10 cellular contexts compared by ENCODE assay signal in genomic region chr6:17585766-17586502, GRCh38. TPM values are rescaled to one million over a fixed set of nuclear protein-coding genes. Genes with fewer than 3 reads are reported as not detected.
DNase-seq lines count a peak whose midpoint lies in the region; ATAC-seq and TF ChIP-seq lines count a peak whose summit lies in the region.
"Had no signal": no experiment of that assay in that cellular context is flagged by ENCODE, and none has a peak within 500 bp of the region (broad histone marks: within the 10 kb centered on the region; RNA-seq: fewer than 3 reads in every experiment).

No MANE protein-coding gene starts in this region.

- no peaks in the 10 kb centered on the region for H3K79me2 ChIP-seq in OCI-LY1 (ENCODE audit: insufficient read depth, low read length)
- H3K79me2 ChIP-seq in hepatocyte = no peaks in the 10 kb centered on the region
- H3K79me2 ChIP-seq in GM23248 (ENCODE audit: insufficient read depth) = no peaks in the 10 kb centered on the region

- H3F3A ChIP-seq in OCI-LY1 (ENCODE audit: insufficient read depth, low read length) (no peaks in the 10 kb centered on the region), GM23248 (ENCODE audit: insufficient read depth) (peaks cover 19% of the 10 kb centered on the region)

- H2AFZ ChIP-seq in OCI-LY1 (ENCODE audit: low read length) (no peak overlapping the region), hepatocyte (no peak overlapping the region), GM23248 (no peak overlapping the region)

- H3K9me3 Mint-ChIP-seq in activated naive CD8-positive, alpha-beta T cell treated with anti-CD3 and anti-CD28 coated beads, Interleukin-2, amount 10 ng/mL, durations not matched to agents 7 days and 5 days = no peaks in the 10 kb centered on the region
- H3K9me3 Mint-ChIP-seq in activated naive CD8-positive, alpha-beta T cell treated with anti-CD3 and anti-CD28 coated beads, Interleukin-2, amount 50 U/mL, for 24 hours = no peaks in the 10 kb centered on the region

- no peaks in the 10 kb centered on the region for H4K20me1 ChIP-seq in OCI-LY1 (ENCODE audit: insufficient read depth, low read length)
- no peaks in the 10 kb centered on the region for H4K20me1 ChIP-seq in hepatocyte (ENCODE audit: insufficient read depth, poor library complexity, severe bottlenecking)
- no peaks in the 10 kb centered on the region for H4K20me1 ChIP-seq in GM23248 (ENCODE audit: insufficient read depth)

- H3K4me2 ChIP-seq in OCI-LY1 (ENCODE audit: low read length) (no peak overlapping the region), hepatocyte (no peak overlapping the region), GM23248 (ENCODE audit: unreplicated experiment) (no peak overlapping the region)

- WGBS in hepatocyte (ENCODE audit: low lambda C conversion rate, missing lambda C conversion rate) = 88% methylated on average over 7 of the region's 7 CpGs
- WGBS in GM23248 (ENCODE audit: low coverage in 1 of 2, low lambda C conversion rate in 2 of 2, missing lambda C conversion rate in 2 of 2), 2 experiments = 85 to 86% methylated on average over 7 of the region's 7 CpGs

- H3K4me3 Mint-ChIP-seq in activated naive CD8-positive, alpha-beta T cell treated with anti-CD3 and anti-CD28 coated beads, Interleukin-2, amount 10 ng/mL, durations not matched to agents 7 days and 5 days = no peak overlapping the region
- no peak overlapping the region for H3K4me3 Mint-ChIP-seq in activated naive CD8-positive, alpha-beta T cell treated with anti-CD3 and anti-CD28 coated beads, Interleukin-2, amount 50 U/mL, for 24 hours

- POLR2A ChIA-PET in activated naive CD8-positive, alpha-beta T cell treated with anti-CD3 and anti-CD28 coated beads, Interleukin-2, amount 10 ng/mL, durations not matched to agents 7 days and 5 days (lab: Charles Lee) = no interaction called here

- no peaks in the 10 kb centered on the region for H3K9me2 ChIP-seq in OCI-LY1 (ENCODE audit: low read depth, low read length)
- no peaks in the 10 kb centered on the region for H3K9me2 ChIP-seq in hepatocyte (replicated peaks; ENCODE audit: insufficient read depth)
- H3K9me2 ChIP-seq in GM23248 (ENCODE audit: insufficient read depth) = no peaks in the 10 kb centered on the region

- H3K9me3 ChIP-seq in OCI-LY1 (ENCODE audit: low read length) (no peaks in the 10 kb centered on the region), hepatocyte (ENCODE audit: low read depth) (no peaks in the 10 kb centered on the region), GM23248 (ENCODE audit: low read depth) (no peaks in the 10 kb centered on the region)

- no peaks in the 10 kb centered on the region for H3K27me3 ChIP-seq in OCI-LY1 (ENCODE audit: insufficient read depth, low read length)
- no peaks in the 10 kb centered on the region for H3K27me3 ChIP-seq in hepatocyte
- H3K27me3 ChIP-seq in GM23248 (replicated peaks; ENCODE audit: insufficient read depth) = no peaks in the 10 kb centered on the region

- peaks cover 19% of the 10 kb centered on the region for H3K4me1 Mint-ChIP-seq in activated naive CD8-positive, alpha-beta T cell treated with anti-CD3 and anti-CD28 coated beads, Interleukin-2, amount 10 ng/mL, durations not matched to agents 7 days and 5 days
- peaks cover 17% of the 10 kb centered on the region for H3K4me1 Mint-ChIP-seq in activated naive CD8-positive, alpha-beta T cell treated with anti-CD3 and anti-CD28 coated beads, Interleukin-2, amount 50 U/mL, for 24 hours

- H3K36me3 Mint-ChIP-seq in activated naive CD8-positive, alpha-beta T cell treated with anti-CD3 and anti-CD28 coated beads, Interleukin-2, amount 10 ng/mL, durations not matched to agents 7 days and 5 days = no peaks in the 10 kb centered on the region
- H3K36me3 Mint-ChIP-seq in activated naive CD8-positive, alpha-beta T cell treated with anti-CD3 and anti-CD28 coated beads, Interleukin-2, amount 50 U/mL, for 24 hours (ENCODE audit: low read depth) = no peaks in the 10 kb centered on the region

- H3K4me1 ChIP-seq in OCI-LY1 (ENCODE audit: insufficient read depth, low read length, severe bottlenecking) (no peaks in the 10 kb centered on the region), hepatocyte (ENCODE audit: insufficient read depth) (no peaks in the 10 kb centered on the region), GM23248 (ENCODE audit: insufficient read depth) (peaks cover 16% of the 10 kb centered on the region)

- H3K27me3 Mint-ChIP-seq in activated naive CD8-positive, alpha-beta T cell treated with anti-CD3 and anti-CD28 coated beads, Interleukin-2, amount 10 ng/mL, durations not matched to agents 7 days and 5 days = peaks cover 9% of the 10 kb centered on the region
- H3K27me3 Mint-ChIP-seq in activated naive CD8-positive, alpha-beta T cell treated with anti-CD3 and anti-CD28 coated beads, Interleukin-2, amount 50 U/mL, for 24 hours = peaks cover 7% of the 10 kb centered on the region

- H3K36me3 ChIP-seq in OCI-LY1 (ENCODE audit: insufficient read depth, low read length) (no peaks in the 10 kb centered on the region), hepatocyte (replicated peaks; ENCODE audit: insufficient read depth, low read depth) (no peaks in the 10 kb centered on the region), GM23248 (ENCODE audit: low read depth) (no peaks in the 10 kb centered on the region)

- in situ Hi-C loops in GM23248 (cut with MboI) = no loop called here

- ATAC-seq in activated naive CD8-positive, alpha-beta T cell treated with anti-CD3 and anti-CD28 coated beads, Interleukin-2, amount 10 ng/mL, durations not matched to agents 7 days and 5 days (ENCODE audit: low read depth) = peak; percentile 24
- no peak for ATAC-seq in activated naive CD8-positive, alpha-beta T cell treated with anti-CD3 and anti-CD28 coated beads, Interleukin-2, amount 50 U/mL, for 24 hours
- ATAC-seq in stimulated activated naive CD8-positive, alpha-beta T cell treated with anti-CD3 and anti-CD28 coated beads, Interleukin-15, Interleukin-2, amounts not matched to agents 100 U/mL and 50 U/mL, for 24 hours = no peak
- ATAC-seq in GM21447 (IDR thresholded peaks at IDR 0.05; ENCODE audit: unreplicated experiment) = no peak

- H3K9ac ChIP-seq in OCI-LY1 (ENCODE audit: low read length) (no peak overlapping the region), GM23248 (no peak overlapping the region)

- no peak overlapping the region for H3K27ac Mint-ChIP-seq in activated naive CD8-positive, alpha-beta T cell treated with anti-CD3 and anti-CD28 coated beads, Interleukin-2, amount 10 ng/mL, durations not matched to agents 7 days and 5 days
- H3K27ac Mint-ChIP-seq in activated naive CD8-positive, alpha-beta T cell treated with anti-CD3 and anti-CD28 coated beads, Interleukin-2, amount 50 U/mL, for 24 hours = no peak overlapping the region

- H3K4me3 ChIP-seq in OCI-LY1 (ENCODE audit: low read depth, low read length, poor library complexity, severe bottlenecking) (no peak overlapping the region), hepatocyte (no peak overlapping the region), GM23248 (no peak overlapping the region)

- TF ChIP-seq CTCF in OCI-LY1 (IDR thresholded peaks at IDR 0.05; ENCODE audit: low read length) (peak; percentile 22; the same call in 1 of the 2 replicates), hepatocyte (IDR thresholded peaks at IDR 0.05; ENCODE audit: poor library complexity) (no peak)

- DNase-seq in activated naive CD8-positive, alpha-beta T cell treated with anti-CD3 and anti-CD28 coated beads, Interleukin-2, amount 10 ng/mL, durations not matched to agents 7 days and 5 days = no peak
- no peak for DNase-seq in activated naive CD8-positive, alpha-beta T cell treated with anti-CD3 and anti-CD28 coated beads, Interleukin-2, amount 50 U/mL, for 24 hours
- DNase-seq in hepatocyte (ENCODE audit: low spot score) (peak; percentile 20), GM23248 (no peak), T1000 (lab: John Stamatoyannopoulos, UW) (no peak)
- no peak for DNase-seq in stimulated activated naive CD8-positive, alpha-beta T cell treated with anti-CD3 and anti-CD28 coated beads, Interleukin-15, Interleukin-2, amounts not matched to agents 100 U/mL and 50 U/mL, for 24 hours
- DNase-seq: DMS79, GOT3 had no signal

- H3K27ac ChIP-seq in OCI-LY1 (ENCODE audit: low read depth, low read length, poor library complexity, severe bottlenecking) (no peak overlapping the region), hepatocyte (no peak overlapping the region), GM23248 (no peak overlapping the region)

RNA-seq across cellular contexts. Expression of gene FAM8A1, which starts 14.2 kb away (rescaled TPM):
- 10 to 100 TPM; 14.2 to 14.9 TPM for total RNA-seq in activated naive CD8-positive, alpha-beta T cell treated with anti-CD3 and anti-CD28 coated beads, Interleukin-2, amount 10 ng/mL, durations not matched to agents 7 days and 5 days
- 41.7 and 43.8 TPM in 2 replicates for total RNA-seq in hepatocyte
- polyA plus RNA-seq in hepatocyte = 16.2 and 23.5 TPM in 2 replicates
- 25.4 and 28.4 TPM in 2 replicates for total RNA-seq in GM23248 (2014; rRNA removed; shearing (Covaris generic))
- 14.7 and 15.0 TPM in 2 replicates for polyA plus RNA-seq in GM23248 (2016; fragmentation: Nextera tagmentation; extraction: Ambion mirVana)
